9 cellular contexts compared by ENCODE assay signal in the genomic region with DNA sequence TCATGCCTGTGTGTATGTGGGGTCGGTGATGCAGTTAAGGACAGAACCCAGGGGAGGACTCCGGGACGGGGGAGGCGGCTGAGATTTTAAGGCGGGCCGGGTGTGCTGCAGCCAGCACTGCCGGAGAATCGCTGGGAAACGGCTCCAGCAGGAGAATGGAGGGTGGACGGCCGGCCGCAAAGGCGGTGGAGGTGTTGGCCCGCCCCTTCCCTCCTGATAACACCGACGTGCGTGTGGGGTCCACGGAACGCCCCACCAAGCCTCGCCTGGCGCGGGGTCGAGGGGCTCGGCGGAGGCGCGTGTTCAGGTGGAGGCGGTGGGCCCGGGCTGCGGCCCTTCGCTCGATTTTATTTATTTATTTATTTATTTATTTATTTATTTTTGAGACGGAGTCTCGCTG. TPM values are rescaled to one million over a fixed set of nuclear protein-coding genes. Genes with fewer than 3 reads are reported as not detected.
A peak's percentile ranks its signal among the peaks of the same experiment; 100 is the strongest.
DNase-seq lines count a peak whose midpoint lies in the region; ATAC-seq and TF ChIP-seq lines count a peak whose summit lies in the region.
"Had no signal": no experiment of that assay in that cellular context is flagged by ENCODE, and none has a peak within 500 bp of the region (broad histone marks: within the 10 kb centered on the region; RNA-seq: fewer than 3 reads in every experiment).

No MANE protein-coding gene starts in this region.

- in situ Hi-C loops in HAP-1 (cut with MboI; ENCODE audit: low sequenced_read_pairs) = loop anchor here (10.0 kb wide), 1 partner anchor 447 kb away; no protein-coding TSS in a partner anchor

- no peaks in the 10 kb centered on the region for H3K9me3 Mint-ChIP-seq in activated T-helper 17 cell treated with anti-CD3 and anti-CD28 coated beads, Interleukin-2, amount 50 U/mL, for 72 hours

- WGBS in spleen, 5 donors = 64 to 84% (median 76%) methylated on average over 27 to 34 of the region's 34 CpGs

- peaks cover under 1% of the 10 kb centered on the region; the same call in 1 of the 2 replicates for H3K9me3 ChIP-seq in HAP-1
- no peaks in the 10 kb centered on the region for H3K9me3 ChIP-seq in right atrium auricular region
- no peaks in the 10 kb centered on the region for H3K9me3 ChIP-seq in spleen

- H3K36me3 ChIP-seq in HAP-1 (replicated peaks) = no peaks in the 10 kb centered on the region
- no peaks in the 10 kb centered on the region for H3K36me3 ChIP-seq in right atrium auricular region
- no peaks in the 10 kb centered on the region for H3K36me3 ChIP-seq in spleen

- no peaks in the 10 kb centered on the region for H3K36me3 Mint-ChIP-seq in activated T-helper 17 cell treated with anti-CD3 and anti-CD28 coated beads, Interleukin-2, amount 50 U/mL, for 72 hours (ENCODE audit: low read depth)

- H3K27me3 Mint-ChIP-seq in activated T-helper 17 cell treated with anti-CD3 and anti-CD28 coated beads, Interleukin-2, amount 50 U/mL, for 72 hours = no peaks in the 10 kb centered on the region

- H3K4me3 ChIP-seq in HAP-1 (peak overlapping the region; percentile 56; the same call in 1 of the 2 replicates), right atrium auricular region (peak overlapping the region; percentile 51 to 74), spleen (peak overlapping the region in 7 of 8 donors; percentile 42 to 92 (median 68))

- ATAC-seq in activated T-helper 17 cell treated with anti-CD3 and anti-CD28 coated beads, Interleukin-2, amount 50 U/mL, for 72 hours (replicated peaks) = no peak

- H3K4me3 Mint-ChIP-seq in activated T-helper 17 cell treated with anti-CD3 and anti-CD28 coated beads, Interleukin-2, amount 50 U/mL, for 72 hours = peak overlapping the region; percentile 73

- H3K4me1 Mint-ChIP-seq in activated T-helper 17 cell treated with anti-CD3 and anti-CD28 coated beads, Interleukin-2, amount 50 U/mL, for 72 hours = peaks cover 14% of the 10 kb centered on the region

- no peak for TF ChIP-seq POLR2A in spleen (IDR thresholded peaks at IDR 0.05)

- intact Hi-C loops in spleen (cut with DNase I; ENCODE audit: low total_unique reads) = loop anchor here (5.0 to 10.0 kb wide), 2 partner anchors 57 to 455 kb away; a partner anchor contains a TSS

- H3K4me1 ChIP-seq in HAP-1 (peaks cover 4% of the 10 kb centered on the region; the same call in 1 of the 2 replicates), right atrium auricular region (peaks cover 0 to 16% of the 10 kb centered on the region in 2 donors), spleen (peaks cover 0 to 31% (median 13%) of the 10 kb centered on the region in 6 donors)

- H3K27ac ChIP-seq in right atrium auricular region (peak overlapping the region; percentile 93 to 96), spleen (peak overlapping the region in 1 of 8 donors; percentile 86)

- H3K27ac Mint-ChIP-seq in activated T-helper 17 cell treated with anti-CD3 and anti-CD28 coated beads, Interleukin-2, amount 50 U/mL, for 72 hours = peak overlapping the region; percentile 68

- no peak for DNase-seq in HAP-1 (ENCODE audit: low spot score in 2 of 2)
- DNase-seq in right atrium auricular region (ENCODE audit: low spot score) = no peak
- DNase-seq in spleen = no peak
- no peak for DNase-seq in central memory CD4-positive, alpha-beta T cell
- no peak for DNase-seq in C1 segment of cervical spinal cord (lab: John Stamatoyannopoulos, UW)
- no peak for DNase-seq in middle frontal gyrus (ENCODE audit: extremely low spot score, low spot score)

- H3K27me3 ChIP-seq in HAP-1 (ENCODE audit: low read depth) = no peaks in the 10 kb centered on the region
- no peaks in the 10 kb centered on the region for H3K27me3 ChIP-seq in right atrium auricular region
- H3K27me3 ChIP-seq in spleen (replicated peaks in 1 of 7) = no peaks in the 10 kb centered on the region

- TF ChIP-seq CTCF in right atrium auricular region (IDR thresholded peaks at IDR 0.05) (no peak), spleen (IDR thresholded peaks at IDR 0.05 in 8 of 11, conservative IDR thresholded peaks at IDR 0.05 in 3 of 11) (no peak)

RNA-seq across cellular contexts. Expression of a gene that starts 0.6 kb away (rescaled TPM):
- total RNA-seq in activated T-helper 17 cell treated with anti-CD3 and anti-CD28 coated beads, Interleukin-2, amount 50 U/mL, for 72 hours = under 1 TPM; 0.09 to 0.37 TPM
- 1 to 10 TPM; 3.4 to 4.6 TPM for total RNA-seq in right atrium auricular region
- 1 to 10 TPM in 2 of 7 donors, under 1 TPM in 5; 0.52 to 1.7 (median 0.69) TPM for total RNA-seq in spleen
- under 1 TPM; 0.10 to 0.15 (median 0.12) TPM for polyA plus RNA-seq in spleen
- total RNA-seq: K562 had no signal

RNA-seq across cellular contexts. Expression of a gene that starts 13.8 kb away (rescaled TPM):
- total RNA-seq in activated T-helper 17 cell treated with anti-CD3 and anti-CD28 coated beads, Interleukin-2, amount 50 U/mL, for 72 hours = not detected
- total RNA-seq in right atrium auricular region (100 to 1,000 TPM; 515 to 564 TPM), spleen (not detected)
- under 1 TPM in 2 of 3 donors, not detected in 1; 0.79 to 0.80 TPM for polyA plus RNA-seq in spleen
- total RNA-seq: GM12878, K562 had no signal
- polyA plus RNA-seq: GM12878, K562 had no signal

RNA-seq across cellular contexts. Expression of a gene that starts 17.3 kb away (rescaled TPM):
- total RNA-seq in activated T-helper 17 cell treated with anti-CD3 and anti-CD28 coated beads, Interleukin-2, amount 50 U/mL, for 72 hours = 10 to 100 TPM; 11.9 to 17.9 TPM
- total RNA-seq in right atrium auricular region (1 to 10 TPM; 7.4 to 9.0 TPM), spleen (10 to 100 TPM in 6 of 7 donors, 1 to 10 TPM in 1; 9.2 to 13.9 (median 11.7) TPM)
- polyA plus RNA-seq in spleen = 10 to 100 TPM in 2 of 3 donors, 1 to 10 TPM in 1; 8.8 to 23.5 (median 16.2) TPM

RNA-seq across cellular contexts. Expression of a gene that starts 30.0 kb away (rescaled TPM):
- 1 to 10 TPM; 2.7 to 5.6 TPM for total RNA-seq in activated T-helper 17 cell treated with anti-CD3 and anti-CD28 coated beads, Interleukin-2, amount 50 U/mL, for 72 hours
- total RNA-seq in right atrium auricular region = 10 to 100 TPM; 23.4 to 84.7 TPM
- total RNA-seq in spleen = 10 to 100 TPM; 17.6 to 69.0 (median 36.4) TPM
- 10 to 100 TPM; 10.7 to 23.6 (median 13.5) TPM for polyA plus RNA-seq in spleen

RNA-seq across cellular contexts. Expression of a gene that starts 41.0 kb away (rescaled TPM):
- total RNA-seq in activated T-helper 17 cell treated with anti-CD3 and anti-CD28 coated beads, Interleukin-2, amount 50 U/mL, for 72 hours = 1 to 10 TPM in 1 of 2 donors, under 1 TPM in 1; 0.50 to 1.2 TPM
- total RNA-seq in right atrium auricular region (not detected), spleen (1 to 10 TPM in 1 of 7 donors, under 1 TPM in 3, not detected in 3; 0.17 to 1.2 (median 0.53) TPM)
- polyA plus RNA-seq in spleen = 1 to 10 TPM; 1.3 to 2.3 (median 1.7) TPM
- total RNA-seq: GM12878 had no signal

Comparison
In these comparisons a context has a peak if more than half of its experiments do, and no peak if none do; other contexts are left out.
1. RNA of a gene that starts 13.8 kb away (total RNA-seq): 515 to 564 TPM in right atrium auricular region; not detected in activated T-helper 17 cell treated with anti-CD3 and anti-CD28 coated beads, Interleukin-2, amount 50 U/mL, for 72 hours and not detected in spleen; every median in the first group is over 100 times any median in the second.
2. Peak in every context shown above with its lines, with median percentiles within 50 percentile points of each other: H3K4me3 ChIP-seq.